In genomic region chr2:38075436-38076249, GRCh38 we compare ENCODE assay signal across 8 cellular contexts. TPM values are rescaled to one million over a fixed set of nuclear protein-coding genes. Genes with fewer than 3 reads are reported as not detected.
DNase-seq lines count a peak whose midpoint lies in the region; ATAC-seq, FAIRE-seq and TF ChIP-seq lines count a peak whose summit lies in the region.

CYP1B1 (minus strand) TSS chr2:38076151; CDS start chr2:38075388, 763 bp downstream.

- H3K4me3 ChIP-seq in GM12878 (peak within 1 kb of the TSS; percentile 71), subcutaneous abdominal adipose tissue (ENCODE audit: low read depth in 1 of 5, low read length in 5 of 5) (peak within 1 kb of the TSS; percentile 44 to 73 (median 67))

- H3K9me3 ChIP-seq in GM12878 (replicated peaks; ENCODE audit: control insufficient read depth, insufficient read depth, low read length) (peaks cover 2% of the 10 kb centered on the region; the same call in 2 of the 3 replicates), subcutaneous abdominal adipose tissue (ENCODE audit: control insufficient read depth in 5 of 5, low read length in 5 of 5) (no peaks in the 10 kb centered on the region)

- H3K27me3 ChIP-seq in GM12878 (replicated peaks in 1 of 2; ENCODE audit: control insufficient read depth in 2 of 2, insufficient read depth in 2 of 2, low read length in 1 of 2): no peaks in the 10 kb centered on the region; a peak in 2 of 4 replicates
- peaks cover 27% of the 10 kb centered on the region for H3K27me3 ChIP-seq in layer of hippocampus (ENCODE audit: control insufficient read depth, insufficient read depth, low read length)
- peaks cover 16 to 23% (median 18%) of the 10 kb centered on the region in 5 donors for H3K27me3 ChIP-seq in subcutaneous abdominal adipose tissue (ENCODE audit: control insufficient read depth in 5 of 5, insufficient read depth in 4 of 5, low read length in 5 of 5)

- H3K9ac ChIP-seq in GM12878 (ENCODE audit: control insufficient read depth, insufficient read depth, low read length): peak within 1 kb of the TSS; percentile 74
- peak within 1 kb of the TSS in 3 of 5 donors; percentile 30 to 52 (median 51) for H3K9ac ChIP-seq in subcutaneous abdominal adipose tissue (ENCODE audit: low read length in 5 of 5)

- intact Hi-C loops in GM12878 (cut with micrococcal nuclease; ENCODE audit: unreplicated experiment): loop anchor here (1.0 to 10.0 kb wide), 8 partner anchors 31 to 681 kb away; no protein-coding TSS in a partner anchor

- POLR2A ChIA-PET in GM12878 (lab: Charles Lee): no interaction called here

- TSS peak; percentile 63 for BruUV-seq in GM12878 (replicated peaks; lab: Mats Ljungman, UMichigan)

- TF ChIP-seq CTCF in GM12878 (IDR thresholded peaks at IDR 0.05 in 2 of 3, conservative IDR thresholded peaks at IDR 0.05 in 1 of 3; ENCODE audit: control insufficient read depth in 2 of 3, extremely low read depth in 1 of 3, insufficient read depth in 1 of 3, low read depth in 3 of 3, low read length in 3 of 3): no peak

- DNase-seq in NCI-H1105 (lab: John Stamatoyannopoulos, UW) (peak; percentile 27), NCI-H1105 treated with DMSO at 0.1 percent for 48 hours (lab: John Stamatoyannopoulos, UW) (no peak), HS-27A (ENCODE audit: low read depth) (peak; percentile 9), GM12878 (ENCODE audit: low read depth, low spot score) (no peak), HTR-8/SVneo (ENCODE audit: insufficient read length, low spot score) (no peak)

- H3K4me1 ChIP-seq in GM12878 (ENCODE audit: control insufficient read depth, insufficient read depth, low read length): peaks cover 11% of the 10 kb centered on the region
- H3K4me1 ChIP-seq in subcutaneous abdominal adipose tissue (ENCODE audit: control insufficient read depth in 5 of 5, insufficient read depth in 5 of 5, low read length in 5 of 5): peaks cover 0 to 47% (median 43%) of the 10 kb centered on the region in 5 donors

- SMC1A ChIA-PET in GM12878 (lab: Charles Lee; ENCODE audit: uncharacterized antibody, unreplicated experiment): interaction anchor here (0.6 to 1.7 kb wide), 4 partner anchors 11 to 199 kb away, joined by 3 to 8 read pairs (median 3); no protein-coding TSS in a partner anchor

- no peaks in the 10 kb centered on the region for H3K36me3 ChIP-seq in GM12878 (ENCODE audit: control insufficient read depth in 2 of 2, insufficient read depth in 2 of 2, low read length in 1 of 2)
- H3K36me3 ChIP-seq in subcutaneous abdominal adipose tissue (ENCODE audit: control insufficient read depth in 5 of 5, insufficient read depth in 5 of 5, low read length in 5 of 5): no peaks in the 10 kb centered on the region

- H3K27ac ChIP-seq in GM12878 (ENCODE audit: control insufficient read depth, insufficient read depth): peak within 1 kb of the TSS; percentile 77
- H3K27ac ChIP-seq in layer of hippocampus (ENCODE audit: low read depth, low read length): peak within 1 kb of the TSS; percentile 10
- H3K27ac ChIP-seq in subcutaneous abdominal adipose tissue (ENCODE audit: low read depth, low read length): peak within 1 kb of the TSS; percentile 54

- H4K20me1 ChIP-seq in GM12878 (ENCODE audit: control insufficient read depth, insufficient read depth): no peaks in the 10 kb centered on the region

- no peak for TF ChIP-seq EP300 in GM12878 (IDR thresholded peaks at IDR 0.05; ENCODE audit: borderline replicate concordance in 1 of 2, control insufficient read depth in 1 of 2, low read depth in 2 of 2, low read length in 2 of 2)

- H2AFZ ChIP-seq in GM12878 (ENCODE audit: control insufficient read depth, low read depth, low read length): peak within 1 kb of the TSS; percentile 25

- CTCF ChIA-PET in GM12878 (lab: Yijun Ruan, JAX): interaction anchor here (1.1 to 2.3 kb wide), 5 partner anchors 20 to 207 kb away, joined by 3 to 7 read pairs (median 5); no protein-coding TSS in a partner anchor

- in situ Hi-C loops in GM12878 (cut with MboI): no loop called here

- TF ChIP-seq POLR2A in GM12878 (IDR thresholded peaks at IDR 0.05; ENCODE audit: low read depth, low read length): no peak

- H3K79me2 ChIP-seq in GM12878 (ENCODE audit: control insufficient read depth, insufficient read depth, low read length): peaks cover 46% of the 10 kb centered on the region

- no peak; the same call in 1 of the 3 replicates for ATAC-seq in GM12878
- no peak for ATAC-seq in HG02981 (IDR thresholded peaks at IDR 0.05; ENCODE audit: unreplicated experiment)

- 30% methylated on average over 60 of the region's 63 CpGs for WGBS in GM12878 (ENCODE audit: insufficient coverage, insufficient replicate concordance, low lambda C conversion rate, missing lambda C conversion rate)

- no peak for TF ChIP-seq RAD21 in GM12878 (IDR thresholded peaks at IDR 0.05; ENCODE audit: insufficient read depth, low read depth, low read length)

- RAD21 ChIA-PET in GM12878 (lab: Charles Lee; ENCODE audit: unreplicated experiment): interaction anchor here (1.1 to 2.5 kb wide), 2 partner anchors 38 to 199 kb away, joined by 9 to 12 read pairs; no protein-coding TSS in a partner anchor

- H3K4me2 ChIP-seq in GM12878 (ENCODE audit: control insufficient read depth, insufficient read depth): peak within 1 kb of the TSS; percentile 91

- FAIRE-seq in GM12878 (lab: Jason Lieb, UNC): no peak
- no peak for FAIRE-seq in HTR-8/SVneo (lab: Jason Lieb, UNC)

TF ChIP-seq in GM12878, 131 proteins besides CTCF, POLR2A, EP300 and RAD21:
- TF ChIP-seq NBN (IDR thresholded peaks at IDR 0.05) (no peak), EGR1 (IDR thresholded peaks at IDR 0.05; ENCODE audit: borderline replicate concordance in 1 of 2, low read depth in 2 of 2, low read length in 2 of 2) (peak in 1 of 2 experiments; percentile 4; a peak in 1 of 3 replicates), ASH2L (IDR thresholded peaks at IDR 0.05; ENCODE audit: borderline replicate concordance, low read depth) (no peak), SP1 (IDR thresholded peaks at IDR 0.05; ENCODE audit: low read depth, low read length) (no peak), EED (IDR thresholded peaks at IDR 0.05; ENCODE audit: low read depth) (peak; percentile 32), SMAD1 (IDR thresholded peaks at IDR 0.05; ENCODE audit: low read depth, partially characterized antibody) (no peak), SUPT20H (IDR thresholded peaks at IDR 0.05; ENCODE audit: borderline replicate concordance, control insufficient read depth, low read depth, low read length) (no peak), CREB1 (IDR thresholded peaks at IDR 0.05; ENCODE audit: low read depth) (0 out of 2 replicates have a peak, but pooled peaks have one; percentile 3), PAX8 (IDR thresholded peaks at IDR 0.05) (no peak), TBL1XR1 (IDR thresholded peaks at IDR 0.05; ENCODE audit: low read depth, low read length) (no peak), JUND (IDR thresholded peaks at IDR 0.05; ENCODE audit: low read depth, low read length) (no peak), POLR2AphosphoS5 (IDR thresholded peaks at IDR 0.05; ENCODE audit: low read length) (peak; percentile 84), NRF1 (conservative IDR thresholded peaks at IDR 0.05; ENCODE audit: low read depth, low read length) (no peak), ZBED1 (IDR thresholded peaks at IDR 0.05; ENCODE audit: borderline replicate concordance) (peak; percentile 3; the same call in 1 of the 2 replicates), NR2F1 (conservative IDR thresholded peaks at IDR 0.05) (no peak), RUNX3 (IDR thresholded peaks at IDR 0.05; ENCODE audit: low read length) (peak; percentile 33; the same call in 1 of the 2 replicates), USF2 (IDR thresholded peaks at IDR 0.05; ENCODE audit: borderline replicate concordance, low read depth, low read length) (no peak)

RNA-seq across cellular contexts. Expression of gene CYP1B1, which starts in this region (rescaled TPM):
- total RNA-seq in GM12878 (2013; cell fraction: nucleolus; rRNA removed): 6.3 and 7.3 TPM in 2 replicates
- total RNA-seq in GM12878 (2014; rRNA removed) (2.4 and 3.0 TPM in 2 replicates), GM12878 (2014; rRNA removed; fragmentation: Illumina TruSeq; extraction: Trizol) (3.4 TPM in 2 replicates), GM12878 (2021) (9.0 and 10.1 TPM in 2 replicates)
- 10.2 TPM for polyA plus RNA-seq in GM12878 (2011; ENCODE audit: low read depth)
- polyA plus RNA-seq in GM12878 (2011; rRNA removed) (0.35 and 0.65 TPM in 2 replicates), GM12878 (2014; fragmentation: Illumina TruSeq; extraction: Trizol) (4.6 and 5.2 TPM in 2 replicates), GM12878 (2014; fragmentation: Nextera tagmentation; extraction: Ambion mirVana) (1 to 10 TPM; 2.2 to 3.0 TPM), GM12878 (2014; rRNA removed) (2.7 and 3.4 TPM in 2 replicates), GM12878 (2016; fragmentation: Nextera tagmentation; extraction: Ambion mirVana) (10 to 100 TPM; 22.0 to 29.7 TPM)
- 0.66 and 0.67 TPM in 2 replicates for polyA plus RNA-seq in GM12878 (2011; cell fraction: cytosol; rRNA removed)
- 0.49 and 0.56 TPM in 2 replicates for polyA plus RNA-seq in GM12878 (2011; cell fraction: nucleus; rRNA removed)
- polyA plus RNA-seq in GM12878 (2012): 16.1 and 16.6 TPM in 2 replicates
- polyA minus RNA-seq in GM12878 (2011; rRNA and poly(A)+ RNA removed): 1.7 and 2.5 TPM in 2 replicates
- polyA minus RNA-seq in GM12878 (2011; cell fraction: cytosol; rRNA and poly(A)+ RNA removed): 0.52 and 0.67 TPM in 2 replicates
- polyA minus RNA-seq in GM12878 (2011; cell fraction: nucleus; rRNA and poly(A)+ RNA removed): 0.85 and 1.1 TPM in 2 replicates

Comparison
In these comparisons a context has a peak if more than half of its experiments do, and no peak if none do; other contexts are left out.
1. DNase-seq: peak in NCI-H1105 (single experiment) and HS-27A (single experiment); none in NCI-H1105 treated with DMSO at 0.1 percent for 48 hours (single experiment), GM12878 (single experiment) and HTR-8/SVneo (single experiment).
2. H3K27ac ChIP-seq: peak in every context shown above with its lines; median percentile 77 in GM12878; 54 in subcutaneous abdominal adipose tissue; 10 in layer of hippocampus.